ENCODE assay signal across 17 cellular contexts in genomic region chr9:73441890-73442818, GRCh38.
DNase-seq lines count a peak whose midpoint lies in the region; ATAC-seq, FAIRE-seq and TF ChIP-seq lines count a peak whose summit lies in the region.
"Had no signal": no experiment of that assay in that cellular context is flagged by ENCODE, and none has a peak within 500 bp of the region (broad histone marks: within the 10 kb centered on the region; RNA-seq: fewer than 3 reads in every experiment).

No MANE protein-coding gene starts in this region.

- no peak overlapping the region for H3K4me3 ChIP-seq in HepG2 (replicated peaks in 1 of 3; ENCODE audit: insufficient read depth in 1 of 3, low read depth in 2 of 3, low read length in 3 of 3)
- H3K4me3 ChIP-seq in right lobe of liver: no peak overlapping the region

- H3K9me3 ChIP-seq in HepG2 (ENCODE audit: low read length): no peaks in the 10 kb centered on the region
- H3K9me3 ChIP-seq in right lobe of liver: no peaks in the 10 kb centered on the region

- FAIRE-seq in HepG2 (lab: Jason Lieb, UNC) (no peak), frontal cortex (lab: Jason Lieb, UNC) (no peak)
- FAIRE-seq: keratinocyte had no signal

- no peak overlapping the region for H2AFZ ChIP-seq in HepG2 (ENCODE audit: low read length)

- CTCF ChIA-PET in HepG2 (lab: Yijun Ruan, JAX; ENCODE audit: low intra/inter-chr PET ratio, low total read pairs): no interaction called here

- no peak overlapping the region for H3K4me2 ChIP-seq in HepG2 (ENCODE audit: low read depth, low read length)

- no peak for TF ChIP-seq RAD21 in HepG2 (CRISPR knock-in tag; IDR thresholded peaks at IDR 0.05)

- H3K36me3 ChIP-seq in HepG2 (replicated peaks in 1 of 2; ENCODE audit: control insufficient read depth in 1 of 2, insufficient read depth in 2 of 2, low read length in 2 of 2): no peaks in the 10 kb centered on the region
- H3K36me3 ChIP-seq in right lobe of liver: no peaks in the 10 kb centered on the region
- H3K36me3 ChIP-seq: WERI-Rb-1 had no signal

- no peak overlapping the region for H3K9ac ChIP-seq in HepG2 (ENCODE audit: insufficient read depth, low read depth, low read length)

- H3K79me2 ChIP-seq in HepG2 (ENCODE audit: insufficient read depth, low read length): no peaks in the 10 kb centered on the region

- no peak for TF ChIP-seq CTCF in HepG2 (CRISPR knock-in tag; IDR thresholded peaks at IDR 0.05)
- no peak for TF ChIP-seq CTCF in right lobe of liver (IDR thresholded peaks at IDR 0.05)

- H3K27me3 ChIP-seq in HepG2 (ENCODE audit: control insufficient read depth in 1 of 2, insufficient read depth in 2 of 2, low read length in 2 of 2): no peaks in the 10 kb centered on the region
- no peaks in the 10 kb centered on the region for H3K27me3 ChIP-seq in right lobe of liver

- ATAC-seq in HepG2 (no peak), right lobe of liver (no peak), esophagus mucosa (no peak)
- ATAC-seq: activated CD8-positive, alpha-beta T cell treated with anti-CD3 and anti-CD28 coated beads, Interleukin-2, amount 10 ng/mL, durations not matched to agents 7 days and 5 days; activated T-helper 17 cell treated with anti-CD3 and anti-CD28 coated beads, Interleukin-2, amount 50 U/mL, for 72 hours had no signal

- intact Hi-C loops in HepG2 (cut with micrococcal nuclease; ENCODE audit: unreplicated experiment) (loop anchor here (5.0 kb wide), 1 partner anchor 125 kb away; no protein-coding TSS in a partner anchor), right lobe of liver (cut with DNase I) (no loop called here)

- no peaks in the 10 kb centered on the region for H4K20me1 ChIP-seq in HepG2 (ENCODE audit: insufficient read depth, low read length)

- TF ChIP-seq POLR2A in HepG2 (IDR thresholded peaks at IDR 0.05; ENCODE audit: insufficient read depth in 1 of 2, low read depth in 2 of 2, low read length in 2 of 2) (no peak), right lobe of liver (IDR thresholded peaks at IDR 0.05) (no peak), erythroblast (IDR thresholded peaks at IDR 0.05; ENCODE audit: low read length) (no peak)

- H3K27ac ChIP-seq in HepG2 (ENCODE audit: extremely low read length, insufficient read depth, low read length): no peak overlapping the region
- no peak overlapping the region for H3K27ac ChIP-seq in right lobe of liver
- H3K27ac ChIP-seq: HL-60, WERI-Rb-1 had no signal

- no peak for DNase-seq in HepG2 (ENCODE audit: low spot score)
- DNase-seq in right lobe of liver: no peak
- DNase-seq in dedifferentiated amniotic fluid mesenchymal stem cell (ENCODE audit: extremely low spot score): peak; percentile 42
- peak; percentile 69 for DNase-seq in iris pigment epithelial cell (ENCODE audit: low read depth)
- DNase-seq in erythroblast (lab: John Stamatoyannopoulos, UW): no peak
- DNase-seq in frontal cortex (ENCODE audit: low spot score in 2 of 2): no peak
- DNase-seq in stimulated activated CD4-positive, alpha-beta T cell treated with anti-CD3 and anti-CD28 coated beads, Interleukin-2, amount 100 ng/mL, for 24 hours: no peak
- DNase-seq: activated CD8-positive, alpha-beta T cell treated with anti-CD3 and anti-CD28 coated beads, Interleukin-2, amount 10 ng/mL, durations not matched to agents 7 days and 5 days; DND-41; NCI-H82; RPMI8226; stimulated activated CD4-positive, alpha-beta T cell treated with anti-CD3 and anti-CD28 coated beads, Interleukin-15, amount 100 ng/mL, for 24 hours; WERI-Rb-1 had no signal

- no TSS peak for BruUV-seq in HepG2 (replicated peaks; lab: Mats Ljungman, UMichigan)

- TF ChIP-seq EP300 in HepG2 (IDR thresholded peaks at IDR 0.05; ENCODE audit: low read depth in 2 of 2, low read length in 2 of 2) (no peak), HepG2 (CRISPR knock-in tag; IDR thresholded peaks at IDR 0.05; ENCODE audit: borderline replicate concordance) (no peak)

- in situ Hi-C loops in HepG2 (cut with HindIII; ENCODE audit: extremely low pct_ligation_motif_present, low pct_unique_long_range_greater_than_20kb): no loop called here

- WGBS in HepG2 (ENCODE audit: low lambda C conversion rate): under 1% methylated on average over 5 of the region's 5 CpGs
- WGBS in right lobe of liver (ENCODE audit: insufficient coverage, low coverage, low lambda C conversion rate, missing lambda C conversion rate): 47% methylated on average over 4 of the region's 5 CpGs

- H3K4me1 ChIP-seq in HepG2 (ENCODE audit: insufficient read depth, low read length) (peaks cover 11% of the 10 kb centered on the region; the same call in 1 of the 2 replicates), right lobe of liver (no peaks in the 10 kb centered on the region)

- POLR2A ChIA-PET in HepG2 (lab: Yijun Ruan, JAX): no interaction called here

TF ChIP-seq in HepG2, 621 proteins besides CTCF, POLR2A, EP300 and RAD21:
- TF ChIP-seq MAFF (IDR thresholded peaks at IDR 0.05; ENCODE audit: low read depth, low read length): 0 out of 2 replicates have a peak, but pooled peaks have one; percentile 26
- no peak for TF ChIP-seq ZFP41 (CRISPR knock-in tag; IDR thresholded peaks at IDR 0.05; ENCODE audit: borderline replicate concordance)
- peak in 1 of 2 experiments; percentile 48; a peak in 2 of 4 replicates for TF ChIP-seq MAFK (conservative IDR thresholded peaks at IDR 0.05 in 1 of 2, IDR thresholded peaks at IDR 0.05 in 1 of 2; ENCODE audit: low read length in 2 of 2)
TF ChIP-seq in HepG2: peak in this region for 2.

Comparison
In these comparisons a context has a peak if more than half of its experiments do, and no peak if none do; other contexts are left out.
1. DNase-seq: peak in dedifferentiated amniotic fluid mesenchymal stem cell (single experiment) and iris pigment epithelial cell (single experiment); none in HepG2 (single experiment), right lobe of liver (0 of 3), erythroblast (0 of 2), frontal cortex (0 of 2) and stimulated activated CD4-positive, alpha-beta T cell treated with anti-CD3 and anti-CD28 coated beads, Interleukin-2, amount 100 ng/mL, for 24 hours (0 of 2).